ENCODE assay signal across 22 cellular contexts in genomic region chr10:91035650-91036292, GRCh38.
DNase-seq lines count a peak whose midpoint lies in the region; ATAC-seq, FAIRE-seq and TF ChIP-seq lines count a peak whose summit lies in the region.
"Had no signal": no experiment of that assay in that cellular context is flagged by ENCODE, and none has a peak within 500 bp of the region (broad histone marks: within the 10 kb centered on the region; RNA-seq: fewer than 3 reads in every experiment).

No MANE protein-coding gene starts in this region.

- no peaks in the 10 kb centered on the region for H3K27me3 ChIP-seq in SJSA1 (replicated peaks)
- H3K27me3 ChIP-seq in H1 (replicated peaks in 1 of 4; ENCODE audit: control insufficient read depth in 3 of 4, extremely low read depth in 1 of 4, insufficient read depth in 3 of 4, low read length in 3 of 4) = no peaks in the 10 kb centered on the region
- H3K27me3 ChIP-seq in neural cell (ENCODE audit: insufficient read depth, low read depth, low read length) = no peaks in the 10 kb centered on the region
- H3K27me3 ChIP-seq: BLaER1 treated with 17β-estradiol and CSF1 and Interleukin-3, amounts not matched to agents 10 nM and 100 nM had no signal

- peaks cover 3% of the 10 kb centered on the region for H3F3A ChIP-seq in neural cell (ENCODE audit: insufficient read depth, low read length, poor library complexity, severe bottlenecking)

- H3K23ac ChIP-seq in H1 (ENCODE audit: insufficient read length) = no peak overlapping the region

- no peak for ATAC-seq in GM19324 (IDR thresholded peaks at IDR 0.05; ENCODE audit: low FRiP score, unreplicated experiment)
- ATAC-seq: CD8-positive, alpha-beta T cell; HCT116 had no signal

- H3K79me2 ChIP-seq in H1 (ENCODE audit: control insufficient read depth in 1 of 2, insufficient read depth in 2 of 2, low read length in 2 of 2) (no peaks in the 10 kb centered on the region), neural cell (replicated peaks; ENCODE audit: insufficient read depth, low read length) (no peaks in the 10 kb centered on the region)

- POLR2A ChIA-PET in H1 (lab: Charles Lee; ENCODE audit: partially characterized antibody) = no interaction called here

- H2AK5ac ChIP-seq in H1 (ENCODE audit: low read depth, low read length) = no peak overlapping the region

- H2BK12ac ChIP-seq in H1 (ENCODE audit: low read depth, low read length) = no peak overlapping the region

- H3K4me3 ChIP-seq in SJSA1 = no peak overlapping the region
- no peak overlapping the region for H3K4me3 ChIP-seq in H1 (ENCODE audit: extremely low read depth in 1 of 4, insufficient read depth in 2 of 4, low read depth in 3 of 4, low read length in 4 of 4)
- H3K4me3 ChIP-seq in neural cell (ENCODE audit: low read length) = no peak overlapping the region
- H3K4me3 ChIP-seq: BLaER1 treated with 17β-estradiol and CSF1 and Interleukin-3, amounts not matched to agents 10 nM and 100 nM; GM23248 had no signal

- H2BK120ac ChIP-seq in H1 (replicated peaks; ENCODE audit: low read depth, low read length) = no peak overlapping the region

- H2AFZ ChIP-seq in H1 (ENCODE audit: low read length) (0 out of 2 replicates have a peak overlapping the region, but pooled peaks have one; percentile 8), neural cell (ENCODE audit: low read depth, low read length) (no peak overlapping the region)
- H2AFZ ChIP-seq: GM23248 had no signal

- H4K91ac ChIP-seq in H1 (replicated peaks; ENCODE audit: insufficient read length, low read length) = no peak overlapping the region

- H4K20me1 ChIP-seq in H1 (replicated peaks in 1 of 2; ENCODE audit: control insufficient read depth in 1 of 2, insufficient read depth in 2 of 2, low read length in 2 of 2) = no peaks in the 10 kb centered on the region
- H4K20me1 ChIP-seq in neural cell (ENCODE audit: insufficient read depth) = no peaks in the 10 kb centered on the region
- H4K20me1 ChIP-seq: BLaER1 treated with 17β-estradiol and CSF1 and Interleukin-3, amounts not matched to agents 10 nM and 100 nM had no signal

- no peak overlapping the region for H3K18ac ChIP-seq in H1 (ENCODE audit: extremely low read depth, low read length)

- no peak for TF ChIP-seq POLR2A in H1 (IDR thresholded peaks at IDR 0.05; ENCODE audit: control extremely low read depth in 1 of 2, low read depth in 2 of 2, low read length in 2 of 2)

- peaks cover 18% of the 10 kb centered on the region for H3K4me1 Mint-ChIP-seq in T-helper 2 cell treated with Interferon-gamma antibody and Interleukin-4, amounts not matched to agents 5 μg/mL and 100 μg/mL, for 36 hours (ENCODE audit: low read depth)

- H3K9me2 ChIP-seq in neural cell (ENCODE audit: insufficient read depth, low read length) = no peaks in the 10 kb centered on the region

- 74% methylated on average over 8 of the region's 8 CpGs; no CpG with 5 or more reads in 1 of the 2 experiments for WGBS in H1 (ENCODE audit: extremely low coverage in 1 of 2, insufficient coverage in 1 of 2, insufficient read length in 1 of 2, insufficient replicate concordance in 2 of 2, low coverage in 1 of 2, low lambda C conversion rate in 2 of 2, missing lambda C conversion rate in 1 of 2), 2 experiments

- H2BK5ac ChIP-seq in H1 (ENCODE audit: low read depth, low read length) = no peak overlapping the region

- H3K27ac ChIP-seq in SJSA1 = peak overlapping the region; percentile 20; the same call in 1 of the 2 replicates
- no peak overlapping the region for H3K27ac ChIP-seq in H1 (ENCODE audit: low read depth, low read length)
- peak overlapping the region; percentile 98 for H3K27ac ChIP-seq in neural cell (ENCODE audit: low read length)
- H3K27ac ChIP-seq: GM23248 had no signal

- H3K4ac ChIP-seq in H1 (replicated peaks; ENCODE audit: insufficient read length, low read depth, low read length) = no peak overlapping the region

- TF ChIP-seq RAD21 in H1 (IDR thresholded peaks at IDR 0.05 in 1 of 2, conservative IDR thresholded peaks at IDR 0.05 in 1 of 2; ENCODE audit: low read depth in 2 of 2, low read length in 2 of 2) = no peak
- no peak for TF ChIP-seq RAD21 in neural cell (conservative IDR thresholded peaks at IDR 0.05)

- H3K9ac ChIP-seq in H1 (replicated peaks in 1 of 4; ENCODE audit: extremely low read depth in 1 of 4, low read depth in 3 of 4, low read length in 3 of 4) (no peak overlapping the region), neural cell (ENCODE audit: low read length) (no peak overlapping the region)
- H3K9ac ChIP-seq: BLaER1 treated with 17β-estradiol and CSF1 and Interleukin-3, amounts not matched to agents 10 nM and 100 nM; GM23248 had no signal

- H3K36me3 Mint-ChIP-seq in T-helper 2 cell treated with Interferon-gamma antibody and Interleukin-4, amounts not matched to agents 5 μg/mL and 100 μg/mL, for 36 hours (ENCODE audit: low read depth) = peaks cover 1% of the 10 kb centered on the region
- H3K36me3 Mint-ChIP-seq: CD8-positive, alpha-beta T cell had no signal

- no peak overlapping the region for H2BK20ac ChIP-seq in H1 (ENCODE audit: low read length)

- H3K23me2 ChIP-seq in H1 (ENCODE audit: low read depth, low read length) = no peaks in the 10 kb centered on the region

- H3K9me3 ChIP-seq in SJSA1 (replicated peaks) (no peaks in the 10 kb centered on the region), H1 (ENCODE audit: insufficient read depth in 2 of 2, low read depth in 1 of 2, low read length in 1 of 2) (no peaks in the 10 kb centered on the region), neural cell (ENCODE audit: low read length) (no peaks in the 10 kb centered on the region)
- H3K9me3 ChIP-seq: BLaER1 treated with 17β-estradiol and CSF1 and Interleukin-3, amounts not matched to agents 10 nM and 100 nM had no signal

- no peak overlapping the region for H3K56ac ChIP-seq in H1 (replicated peaks; ENCODE audit: insufficient read length, low read depth, low read length)

- peak overlapping the region; percentile 23 to 45; a peak in 1 of 4 replicates for H3K4me2 ChIP-seq in H1 (ENCODE audit: insufficient read depth in 1 of 2, low read depth in 2 of 2, low read length in 2 of 2)
- no peak overlapping the region for H3K4me2 ChIP-seq in neural cell (ENCODE audit: low read length)

- H3K14ac ChIP-seq in H1 (ENCODE audit: insufficient read length) = no peak overlapping the region

- no peak overlapping the region for H3K4me3 Mint-ChIP-seq in T-helper 2 cell treated with Interferon-gamma antibody and Interleukin-4, amounts not matched to agents 5 μg/mL and 100 μg/mL, for 36 hours
- H3K4me3 Mint-ChIP-seq: B cell; CD8-positive, alpha-beta T cell; HFFc6 had no signal

- H4K5ac ChIP-seq in H1 (ENCODE audit: insufficient read length, low read depth, low read length) = no peak overlapping the region

- peaks cover 34% of the 10 kb centered on the region for H3K27me3 Mint-ChIP-seq in T-helper 2 cell treated with Interferon-gamma antibody and Interleukin-4, amounts not matched to agents 5 μg/mL and 100 μg/mL, for 36 hours (ENCODE audit: low read depth)
- H3K27me3 Mint-ChIP-seq: B cell had no signal

- no peaks in the 10 kb centered on the region for H3K36me3 ChIP-seq in SJSA1
- H3K36me3 ChIP-seq in H1 (ENCODE audit: control insufficient read depth in 2 of 4, insufficient read depth in 4 of 4, low read length in 3 of 4) = no peaks in the 10 kb centered on the region
- no peaks in the 10 kb centered on the region for H3K36me3 ChIP-seq in neural cell (ENCODE audit: insufficient read depth, low read length)
- H3K36me3 ChIP-seq: BLaER1 treated with 17β-estradiol and CSF1 and Interleukin-3, amounts not matched to agents 10 nM and 100 nM had no signal

- peaks cover 5% of the 10 kb centered on the region for H3K9me3 Mint-ChIP-seq in T-helper 2 cell treated with Interferon-gamma antibody and Interleukin-4, amounts not matched to agents 5 μg/mL and 100 μg/mL, for 36 hours
- H3K9me3 Mint-ChIP-seq: HFFc6 had no signal

- CTCF ChIA-PET in H1 (lab: Charles Lee; ENCODE audit: partially characterized antibody) = interaction anchor here (0.9 to 3.0 kb wide), 9 partner anchors 11 to 263 kb away, joined by 3 to 18 read pairs (median 4); partner anchors contain the start of gene ANKRD1

- DNase-seq in SJSA1 (ENCODE audit: low read depth in 1 of 2, low spot score in 2 of 2) (peak in 1 of 2 experiments; percentile 20), H1 (ENCODE audit: low read depth in 1 of 2, low spot score in 2 of 2) (no peak), NCI-H2196 (lab: John Stamatoyannopoulos, UW; ENCODE audit: unreplicated experiment) (no peak), hypothalamus (lab: John Stamatoyannopoulos, UW) (no peak)
- DNase-seq in T-helper 2 cell treated with Interferon-gamma antibody and Interleukin-4, amounts not matched to agents 5 μg/mL and 100 μg/mL, for 36 hours (ENCODE audit: low spot score) = no peak
- DNase-seq: CD8-positive, alpha-beta T cell; COR-L47; DMS 273 treated with DMSO at 0.1 percent for 48 hours; DMS53; GM23248; H7; HFFc6; IMR-90 had no signal

- no peak overlapping the region for H4K8ac ChIP-seq in H1 (ENCODE audit: extremely low read depth, insufficient read depth, low read length)

- no peak for TF ChIP-seq CTCF in H1 (IDR thresholded peaks at IDR 0.05; ENCODE audit: control extremely low read depth in 1 of 3, insufficient read depth in 1 of 3, low read depth in 1 of 3, low read length in 3 of 3)
- TF ChIP-seq CTCF in neural cell (IDR thresholded peaks at IDR 0.05; ENCODE audit: poor library complexity, severe bottlenecking) = no peak

- peaks cover 18% of the 10 kb centered on the region for H3K4me1 ChIP-seq in SJSA1 (replicated peaks)
- H3K4me1 ChIP-seq in H1 (replicated peaks in 1 of 4; ENCODE audit: control insufficient read depth in 3 of 4, insufficient read depth in 4 of 4, low read length in 3 of 4) = peaks cover 0 to 9% (median 4%) of the 10 kb centered on the region in 4 experiments; a peak in 4 of 7 replicates

- no peak overlapping the region for H3K27ac Mint-ChIP-seq in T-helper 2 cell treated with Interferon-gamma antibody and Interleukin-4, amounts not matched to agents 5 μg/mL and 100 μg/mL, for 36 hours
- H3K27ac Mint-ChIP-seq: B cell, HFFc6 had no signal

- no peaks in the 10 kb centered on the region for H3K79me1 ChIP-seq in H1 (ENCODE audit: low read depth, low read length)

- TF ChIP-seq EP300 in H1 (IDR thresholded peaks at IDR 0.05; ENCODE audit: borderline replicate concordance in 1 of 2, low read depth in 2 of 2, low read length in 2 of 2) (no peak), neural cell (conservative IDR thresholded peaks at IDR 0.05; ENCODE audit: poor library complexity, severe bottlenecking) (no peak)

- H2BK15ac ChIP-seq in H1 (ENCODE audit: low read length) = no peak overlapping the region

- FAIRE-seq in H1 (lab: Jason Lieb, UNC) = no peak
- FAIRE-seq: G401.6, GM12891, GM19239, HTR-8/SVneo had no signal

TF ChIP-seq in H1, 55 proteins besides CTCF, POLR2A, EP300 and RAD21 (continues in another document):
- TF ChIP-seq JUND (IDR thresholded peaks at IDR 0.05; ENCODE audit: low read length) (no peak), CEBPB (IDR thresholded peaks at IDR 0.05; ENCODE audit: low read depth, low read length) (no peak), SAP30 (IDR thresholded peaks at IDR 0.05; ENCODE audit: insufficient read depth, insufficient replicate concordance, low read length) (no peak)

TF ChIP-seq in neural cell, 6 proteins besides CTCF, POLR2A, EP300 and RAD21:
- TF ChIP-seq MXI1 (conservative IDR thresholded peaks at IDR 0.05; ENCODE audit: poor library complexity, severe bottlenecking) = no peak
- no peak for TF ChIP-seq EZH2 (IDR thresholded peaks at IDR 0.05; ENCODE audit: borderline replicate concordance, insufficient read depth, low read length, poor library complexity, severe bottlenecking)
TF ChIP-seq in neural cell: peak in this region for 0.
